Comparison of ENCODE assay signal across 1 cellular context in genomic region chr22:30591588-30592359, GRCh38.
A peak's percentile ranks its signal among the peaks of the same experiment; 100 is the strongest.
TF ChIP-seq lines count a peak whose summit lies in the region.

Gene PES1 (minus strand): TSS chr22:30591910. CDS start chr22:30591833, 77 bp downstream.

TF ChIP-seq in K562, 482 proteins besides CTCF, POLR2A, EP300 and RAD21 (continued from another document and continues in another):
- TF ChIP-seq MTA3 (IDR thresholded peaks at IDR 0.05; ENCODE audit: borderline replicate concordance) (peak; percentile 34; the same call in 1 of the 2 replicates), STAG1 (CRISPR knock-in tag; IDR thresholded peaks at IDR 0.05; ENCODE audit: borderline replicate concordance) (no peak), RBBP5 (IDR thresholded peaks at IDR 0.05; ENCODE audit: borderline replicate concordance, insufficient read depth, low read length, poor library complexity, severe bottlenecking) (peak; percentile 65), L3MBTL2 (IDR thresholded peaks at IDR 0.05) (peak; percentile 8), NCOR1 (IDR thresholded peaks at IDR 0.05) (peak; percentile 90), ZNF766 (CRISPR knock-in tag; conservative IDR thresholded peaks at IDR 0.05) (peak; percentile 46; the same call in 1 of the 2 replicates), CGGBP1 (CRISPR knock-in tag; IDR thresholded peaks at IDR 0.05) (no peak), RCOR1 (IDR thresholded peaks at IDR 0.05; ENCODE audit: borderline replicate concordance in 1 of 2, low read depth in 2 of 2, low read length in 2 of 2) (peak in 1 of 2 experiments; percentile 16; a peak in 1 of 4 replicates), NCOA2 (IDR thresholded peaks at IDR 0.05; ENCODE audit: partially characterized antibody in 2 of 2) (peak in 1 of 2 experiments; percentile 98), BRD4 (IDR thresholded peaks at IDR 0.05) (0 out of 2 replicates have a peak, but pooled peaks have one; percentile 38), GMEB1 (CRISPR knock-in tag; IDR thresholded peaks at IDR 0.05) (peak; percentile 40; the same call in 1 of the 2 replicates), ATF7 (IDR thresholded peaks at IDR 0.05) (peak; percentile 95), ATF6 (CRISPR knock-in tag; IDR thresholded peaks at IDR 0.05) (no peak), SP1 (CRISPR knock-in tag; IDR thresholded peaks at IDR 0.05) (peak; percentile 67), YY1 (IDR thresholded peaks at IDR 0.05; ENCODE audit: borderline replicate concordance in 1 of 3, control insufficient read depth in 1 of 3, extremely low read depth in 1 of 3, insufficient read depth in 3 of 3, insufficient read length in 1 of 3, insufficient replicate concordance in 2 of 3, low read depth in 1 of 3, low read length in 2 of 3) (peak in 2 of 3 experiments; percentile 29 to 56), RFX1 (IDR thresholded peaks at IDR 0.05) (peak; percentile 100), NBN (IDR thresholded peaks at IDR 0.05; ENCODE audit: low read depth) (peak; percentile 67; the same call in 1 of the 2 replicates), FOXP1 (CRISPR knock-in tag; IDR thresholded peaks at IDR 0.05) (no peak), C11orf30 (IDR thresholded peaks at IDR 0.05; ENCODE audit: low read depth) (peak; percentile 70), LEF1 (IDR thresholded peaks at IDR 0.05) (no peak), PTBP1 (IDR thresholded peaks at IDR 0.05; ENCODE audit: low read depth, low read length) (no peak), ZNF143 (CRISPR knock-in tag; IDR thresholded peaks at IDR 0.05) (peak; percentile 96), TBL1XR1 (IDR thresholded peaks at IDR 0.05; ENCODE audit: low read length in 2 of 2) (no peak), CSDE1 (IDR thresholded peaks at IDR 0.05) (peak in 1 of 2 experiments; percentile 98; a peak in 2 of 4 replicates), POLR2G (IDR thresholded peaks at IDR 0.05; ENCODE audit: low read depth, low read length) (peak; percentile 80), RB1 (IDR thresholded peaks at IDR 0.05; ENCODE audit: low read depth) (peak; percentile 30; the same call in 1 of the 2 replicates), HCFC1 (IDR thresholded peaks at IDR 0.05; ENCODE audit: low read depth, low read length) (peak; percentile 96), RBM15 (IDR thresholded peaks at IDR 0.05; ENCODE audit: insufficient read depth, low read length) (no peak), PRMT5 (CRISPR knock-in tag; IDR thresholded peaks at IDR 0.05) (no peak), CTBP1 (IDR thresholded peaks at IDR 0.05; ENCODE audit: borderline replicate concordance) (peak; percentile 21; the same call in 1 of the 2 replicates), GATAD2A (IDR thresholded peaks at IDR 0.05) (no peak), VEZF1 (CRISPR knock-in tag; IDR thresholded peaks at IDR 0.05) (peak; percentile 74), NFYB (IDR thresholded peaks at IDR 0.05; ENCODE audit: extremely low read depth, insufficient read length) (no peak), EGR1 (conservative IDR thresholded peaks at IDR 0.05) (peak; percentile 54), ZNF644 (tag; IDR thresholded peaks at IDR 0.05; ENCODE audit: low read depth) (0 out of 2 replicates have a peak, but pooled peaks have one; percentile 60), SIX5 (IDR thresholded peaks at IDR 0.05; ENCODE audit: borderline replicate concordance in 1 of 2, insufficient read depth in 1 of 2, low read depth in 1 of 2, low read length in 2 of 2) (peak; percentile 73 to 79), TAF1 (IDR thresholded peaks at IDR 0.05; ENCODE audit: control insufficient read depth, extremely low read depth, insufficient read depth, low read length, severe bottlenecking) (peak; percentile 56), ZNF395 (CRISPR knock-in tag; IDR thresholded peaks at IDR 0.05) (peak; percentile 56; the same call in 1 of the 2 replicates), MAZ (CRISPR knock-in tag; conservative IDR thresholded peaks at IDR 0.05 in 1 of 2, IDR thresholded peaks at IDR 0.05 in 1 of 2) (0 out of 4 replicates have a peak, but pooled peaks of 1 of the 2 experiments have one; percentile 45), ARID4B (CRISPR knock-in tag; IDR thresholded peaks at IDR 0.05) (peak; percentile 80), SPI1 (IDR thresholded peaks at IDR 0.05; ENCODE audit: borderline replicate concordance, low read depth, low read length) (peak; percentile 72), ATF3 (IDR thresholded peaks at IDR 0.05) (peak; percentile 75; the same call in 1 of the 2 replicates), ATF3 (CRISPR knock-in tag; conservative IDR thresholded peaks at IDR 0.05) (no peak; the same call in 1 of the 2 replicates), NFE2 (IDR thresholded peaks at IDR 0.05; ENCODE audit: low read depth) (peak; percentile 91)
